ENCODE assay signal across 8 cellular contexts in genomic region chr5:90474235-90475107, GRCh38. TPM values are rescaled to one million over a fixed set of nuclear protein-coding genes. Genes with fewer than 3 reads are reported as not detected.
A peak's percentile ranks its signal among the peaks of the same experiment; 100 is the strongest.
DNase-seq lines count a peak whose midpoint lies in the region; ATAC-seq and TF ChIP-seq lines count a peak whose summit lies in the region.

Gene MBLAC2, minus strand, starts transcription at chr5:90474771. Its CDS starts 479 bp downstream, at chr5:90474292.
Gene POLR3G, plus strand, starts transcription at chr5:90474864. Its CDS starts 10,704 bp downstream, at chr5:90485568.

- no peaks in the 10 kb centered on the region for H3K27me3 ChIP-seq in CD4-positive, alpha-beta memory T cell (ENCODE audit: insufficient read depth, low read length)
- H3K27me3 ChIP-seq in lung (ENCODE audit: control insufficient read depth, insufficient read depth), result no peaks in the 10 kb centered on the region

- no peaks in the 10 kb centered on the region for H3K36me3 ChIP-seq in CD4-positive, alpha-beta memory T cell (ENCODE audit: insufficient read depth, low read length)
- H3K36me3 ChIP-seq in lung (ENCODE audit: control insufficient read depth in 2 of 2, insufficient read depth in 2 of 2, low read length in 2 of 2), result no peaks in the 10 kb centered on the region

- POLR2A ChIA-PET in CD4-positive, alpha-beta memory T cell (lab: Charles Lee; ENCODE audit: partially characterized antibody), result interaction anchor here (1.0 to 7.0 kb wide), 8 partner anchors 10 to 910 kb away, joined by 3 to 72 read pairs (median 8); partner anchors contain the start of genes ARRDC3, CETN3 and LYSMD3
- POLR2A ChIA-PET in activated CD4-positive, alpha-beta memory T cell treated with anti-CD3 and anti-CD28 coated beads, Interleukin-2, amount 10 ng/mL, durations not matched to agents 7 days and 5 days (lab: Charles Lee), result interaction anchor here (0.8 to 4.5 kb wide), 8 partner anchors 9 to 909 kb away, joined by 3 to 55 read pairs (median 6); partner anchors contain the start of genes ARRDC3, CETN3 and LYSMD3

- H3K27me3 Mint-ChIP-seq in CD4-positive, alpha-beta memory T cell, result no peaks in the 10 kb centered on the region
- no peaks in the 10 kb centered on the region for H3K27me3 Mint-ChIP-seq in activated CD4-positive, alpha-beta memory T cell treated with anti-CD3 and anti-CD28 coated beads, Interleukin-2, amount 10 ng/mL, durations not matched to agents 7 days and 5 days

- CTCF ChIA-PET in CD4-positive, alpha-beta memory T cell (lab: Charles Lee; ENCODE audit: partially characterized antibody), result interaction anchor here (0.6 to 5.4 kb wide), 11 partner anchors 9 to 842 kb away, joined by 3 to 45 read pairs (median 3); partner anchors contain the start of genes CETN3 and LYSMD3
- CTCF ChIA-PET in activated CD4-positive, alpha-beta memory T cell treated with anti-CD3 and anti-CD28 coated beads, Interleukin-2, amount 10 ng/mL, durations not matched to agents 7 days and 5 days (lab: Charles Lee), result interaction anchor here (0.9 to 3.0 kb wide), 9 partner anchors 9 to 64 kb away, joined by 3 to 16 read pairs (median 4); partner anchors contain the start of genes CETN3 and LYSMD3

- H3K27ac Mint-ChIP-seq in CD4-positive, alpha-beta memory T cell, result peak within 1 kb of the TSS; percentile 84 to 98 (median 95)
- peak within 1 kb of the TSS; percentile 89 for H3K27ac Mint-ChIP-seq in activated CD4-positive, alpha-beta memory T cell treated with anti-CD3 and anti-CD28 coated beads, Interleukin-2, amount 10 ng/mL, durations not matched to agents 7 days and 5 days

- peak within 1 kb of the TSS; percentile 95 to 99 (median 99) for H3K4me3 Mint-ChIP-seq in CD4-positive, alpha-beta memory T cell
- peak within 1 kb of the TSS; percentile 89 for H3K4me3 Mint-ChIP-seq in activated CD4-positive, alpha-beta memory T cell treated with anti-CD3 and anti-CD28 coated beads, Interleukin-2, amount 10 ng/mL, durations not matched to agents 7 days and 5 days

- WGBS in lung, 2 donors, result 0 to 1% methylated on average over 72 to 73 of the region's 73 CpGs

- H3K4me1 ChIP-seq in CD4-positive, alpha-beta memory T cell (ENCODE audit: insufficient read depth, low read length), result peaks cover 35% of the 10 kb centered on the region
- H3K4me1 ChIP-seq in lung (ENCODE audit: control insufficient read depth in 2 of 2, insufficient read depth in 2 of 2, low read length in 2 of 2), result peaks cover 3 to 4% of the 10 kb centered on the region in 2 donors

- peaks cover 13 to 20% of the 10 kb centered on the region in 2 donors for H3K36me3 Mint-ChIP-seq in CD4-positive, alpha-beta memory T cell
- H3K36me3 Mint-ChIP-seq in activated CD4-positive, alpha-beta memory T cell treated with anti-CD3 and anti-CD28 coated beads, Interleukin-2, amount 10 ng/mL, durations not matched to agents 7 days and 5 days (ENCODE audit: low read depth), result peaks cover 5% of the 10 kb centered on the region

- peak within 1 kb of the TSS; percentile 79 to 87 for H3K4me3 ChIP-seq in CD4-positive, alpha-beta memory T cell (ENCODE audit: low read length in 2 of 2)
- H3K4me3 ChIP-seq in lung, result peak within 1 kb of the TSS; percentile 93

- TF ChIP-seq CTCF in lung (IDR thresholded peaks at IDR 0.05; ENCODE audit: control extremely low read depth, extremely low read depth), result peak; percentile 7

- peak within 1 kb of the TSS; percentile 66 for H3K27ac ChIP-seq in CD4-positive, alpha-beta memory T cell (ENCODE audit: low read depth, low read length)
- peak within 1 kb of the TSS; percentile 64 to 87 for H3K27ac ChIP-seq in lung (ENCODE audit: low read depth in 1 of 2, low read length in 1 of 2)

- ATAC-seq in GM19397 (IDR thresholded peaks at IDR 0.05; ENCODE audit: unreplicated experiment), result peak; percentile 85
- ATAC-seq in HG03565 (IDR thresholded peaks at IDR 0.05; ENCODE audit: unreplicated experiment), result peak; percentile 75
- ATAC-seq in lung (ENCODE audit: insufficient read depth, low FRiP score), result peak; percentile 96

- peak; percentile 91 to 93 (median 92) for DNase-seq in CD4-positive, alpha-beta memory T cell
- DNase-seq in NCI-H82 (lab: John Stamatoyannopoulos, UW) (peak; percentile 95), ecto neural progenitor cell (ENCODE audit: low spot score) (peak; percentile 93), lung (ENCODE audit: low spot score) (peak; percentile 96)
- peak; percentile 94 for DNase-seq in activated CD4-positive, alpha-beta memory T cell treated with anti-CD3 and anti-CD28 coated beads, Interleukin-2, amount 10 ng/mL, durations not matched to agents 7 days and 5 days
- peak; percentile 90 to 95 (median 90) for DNase-seq in stimulated activated CD4-positive, alpha-beta T cell treated with anti-CD3 and anti-CD28 coated beads, TNF-alpha, amount 100 ng/mL, for 24 hours (ENCODE audit: low read depth in 3 of 3)

- peaks cover 0 to 10% (median under 1%) of the 10 kb centered on the region in 8 donors for H3K9me3 Mint-ChIP-seq in CD4-positive, alpha-beta memory T cell
- H3K9me3 Mint-ChIP-seq in activated CD4-positive, alpha-beta memory T cell treated with anti-CD3 and anti-CD28 coated beads, Interleukin-2, amount 10 ng/mL, durations not matched to agents 7 days and 5 days, result no peaks in the 10 kb centered on the region

- H3K9me3 ChIP-seq in CD4-positive, alpha-beta memory T cell (ENCODE audit: control insufficient read depth in 1 of 2, low read length in 2 of 2), result no peaks in the 10 kb centered on the region
- H3K9me3 ChIP-seq in lung (ENCODE audit: control insufficient read depth in 2 of 2, insufficient read depth in 1 of 2, low read length in 1 of 2), result no peaks in the 10 kb centered on the region

- H3K4me1 Mint-ChIP-seq in CD4-positive, alpha-beta memory T cell, result peaks cover 24 to 46% (median 35%) of the 10 kb centered on the region in 4 donors
- peaks cover 27% of the 10 kb centered on the region for H3K4me1 Mint-ChIP-seq in activated CD4-positive, alpha-beta memory T cell treated with anti-CD3 and anti-CD28 coated beads, Interleukin-2, amount 10 ng/mL, durations not matched to agents 7 days and 5 days

- intact Hi-C loops in CD4-positive, alpha-beta memory T cell (cut with micrococcal nuclease), result loop anchor here (1.0 to 2.0 kb wide), 4 partner anchors 36 to 907 kb away; partner anchors contain the start of genes CETN3 and LYSMD3

RNA-seq across cellular contexts. Expression of gene MBLAC2, which starts in this region (rescaled TPM):
- total RNA-seq in CD4-positive, alpha-beta memory T cell, result 10 to 100 TPM; 14.7 to 16.1 TPM
- polyA plus RNA-seq in CD4-positive, alpha-beta memory T cell, result 1 to 10 TPM; 1.9 to 4.9 TPM
- 1 to 10 TPM; 3.9 to 4.9 TPM for total RNA-seq in activated CD4-positive, alpha-beta memory T cell treated with anti-CD3 and anti-CD28 coated beads, Interleukin-2, amount 10 ng/mL, durations not matched to agents 7 days and 5 days
- total RNA-seq in lung, result 1 to 10 TPM; 4.6 to 6.5 TPM
- 1 to 10 TPM; 1.9 to 2.0 TPM for polyA plus RNA-seq in lung

RNA-seq across cellular contexts. Expression of gene POLR3G, which starts in this region (rescaled TPM):
- total RNA-seq in CD4-positive, alpha-beta memory T cell, result 1 to 10 TPM; 1.2 to 1.5 TPM
- 1 to 10 TPM; 1.4 to 2.2 TPM for polyA plus RNA-seq in CD4-positive, alpha-beta memory T cell
- 1 to 10 TPM; 2.8 to 4.2 TPM for total RNA-seq in activated CD4-positive, alpha-beta memory T cell treated with anti-CD3 and anti-CD28 coated beads, Interleukin-2, amount 10 ng/mL, durations not matched to agents 7 days and 5 days
- total RNA-seq in lung, result 1 to 10 TPM; 1.1 to 1.3 TPM
- polyA plus RNA-seq in lung, result 1 to 10 TPM; 1.3 TPM

Comparison
In these comparisons a context has a peak if more than half of its experiments do, and no peak if none do; other contexts are left out.
1. Peak in every context shown above with its lines: DNase-seq, ATAC-seq, H3K4me3 ChIP-seq and H3K27ac ChIP-seq.